In the genomic region with DNA sequence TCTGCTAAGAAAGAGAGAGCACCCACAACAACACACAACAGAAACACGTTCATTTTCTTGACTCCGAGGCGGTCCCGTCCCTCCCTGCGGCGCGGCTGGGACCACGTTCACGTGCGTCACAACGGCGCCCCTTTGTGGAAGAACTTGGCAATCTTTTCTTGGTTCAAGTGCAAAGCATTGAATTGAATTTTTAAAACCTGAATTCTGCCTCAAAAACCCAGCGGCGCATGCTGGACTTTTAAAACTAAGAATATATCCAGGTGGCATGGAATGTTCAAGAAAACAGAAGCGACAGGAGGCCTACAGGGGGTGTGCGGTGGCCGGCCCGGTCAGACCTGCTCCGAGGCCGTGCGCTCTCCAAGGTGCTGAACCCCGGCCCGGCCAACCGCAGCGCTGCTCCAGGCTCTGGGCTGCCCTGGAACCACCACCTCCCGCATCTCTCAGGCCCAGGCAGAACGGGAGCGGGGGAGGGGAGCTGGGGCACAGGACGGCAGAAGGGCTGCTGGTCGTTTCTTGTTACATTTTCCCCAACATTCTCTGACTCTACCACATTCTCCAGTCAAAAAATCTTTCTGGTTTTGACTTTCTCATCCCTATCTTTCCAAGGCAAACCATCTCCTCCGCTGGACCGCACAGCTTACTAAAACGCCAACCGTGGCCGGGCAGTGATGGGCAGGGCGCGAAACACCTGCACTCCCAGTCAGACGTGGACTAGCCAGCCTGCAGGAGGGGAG, we compare ENCODE assay signal across 1 cellular context.
TF ChIP-seq lines count a peak whose summit lies in the region.

No MANE protein-coding gene starts in this region.

TF ChIP-seq in HepG2, 621 proteins besides CTCF, POLR2A, EP300 and RAD21 (continued from another document and continues in another):
- TF ChIP-seq YEATS4 (CRISPR knock-in tag; IDR thresholded peaks at IDR 0.05; ENCODE audit: borderline replicate concordance) (peak; percentile 63; the same call in 1 of the 2 replicates), CREB1 (IDR thresholded peaks at IDR 0.05) (no peak), CREB1 (CRISPR knock-in tag; IDR thresholded peaks at IDR 0.05) (no peak), ZSCAN12 (CRISPR knock-in tag; IDR thresholded peaks at IDR 0.05) (peak; percentile 99), ATRX (CRISPR knock-in tag; IDR thresholded peaks at IDR 0.05; ENCODE audit: borderline replicate concordance) (no peak), ZNF550 (CRISPR knock-in tag; IDR thresholded peaks at IDR 0.05; ENCODE audit: borderline replicate concordance) (no peak), IRX3 (CRISPR knock-in tag; IDR thresholded peaks at IDR 0.05; ENCODE audit: borderline replicate concordance, low read depth) (peak; percentile 87; the same call in 1 of the 2 replicates), SPEN (CRISPR knock-in tag; IDR thresholded peaks at IDR 0.05; ENCODE audit: low read depth) (peak; percentile 27), PHF5A (CRISPR knock-in tag; IDR thresholded peaks at IDR 0.05; ENCODE audit: low read depth, unreplicated experiment) (no peak), POLR2G (IDR thresholded peaks at IDR 0.05; ENCODE audit: low read depth, low read length) (no peak), ZSCAN31 (CRISPR knock-in tag; IDR thresholded peaks at IDR 0.05; ENCODE audit: low read depth) (peak; percentile 85), ZNF430 (CRISPR knock-in tag; IDR thresholded peaks at IDR 0.05) (peak; percentile 97), SRSF1 (optimal IDR thresholded peaks at IDR 0.05; ENCODE audit: low read depth, low read length) (no peak), ZFY (CRISPR knock-in tag; IDR thresholded peaks at IDR 0.05) (peak; percentile 69), NCOA2 (CRISPR knock-in tag; IDR thresholded peaks at IDR 0.05) (peak; percentile 67), SMYD3 (CRISPR knock-in tag; IDR thresholded peaks at IDR 0.05) (peak; percentile 91), SMAD9 (CRISPR knock-in tag; IDR thresholded peaks at IDR 0.05) (peak; percentile 96), LCORL (IDR thresholded peaks at IDR 0.05) (no peak), LCORL (CRISPR knock-in tag; IDR thresholded peaks at IDR 0.05) (0 out of 2 replicates have a peak, but pooled peaks have one; percentile 49), ZNF563 (CRISPR knock-in tag; IDR thresholded peaks at IDR 0.05) (peak; percentile 96), ZNF3 (CRISPR knock-in tag; IDR thresholded peaks at IDR 0.05) (no peak), HMG20A (CRISPR knock-in tag; IDR thresholded peaks at IDR 0.05; ENCODE audit: borderline replicate concordance) (peak; percentile 51; the same call in 1 of the 2 replicates), FLYWCH1 (CRISPR knock-in tag; IDR thresholded peaks at IDR 0.05) (peak; percentile 97), NRL (CRISPR knock-in tag; IDR thresholded peaks at IDR 0.05; ENCODE audit: borderline replicate concordance) (peak; percentile 61), ZNF331 (CRISPR knock-in tag; IDR thresholded peaks at IDR 0.05) (peak; percentile 97), ZBTB20 (CRISPR knock-in tag; IDR thresholded peaks at IDR 0.05; ENCODE audit: borderline replicate concordance, low read depth) (peak; percentile 96; the same call in 1 of the 2 replicates), RBM22 (optimal IDR thresholded peaks at IDR 0.05; ENCODE audit: low read length) (no peak), U2AF1 (optimal IDR thresholded peaks at IDR 0.05; ENCODE audit: low read depth, low read length) (no peak), KDM1A (CRISPR knock-in tag; IDR thresholded peaks at IDR 0.05) (no peak), TOE1 (CRISPR knock-in tag; IDR thresholded peaks at IDR 0.05) (0 out of 2 replicates have a peak, but pooled peaks have one; percentile 44), CBX1 (IDR thresholded peaks at IDR 0.05; ENCODE audit: low read depth) (no peak), SP140L (CRISPR knock-in tag; IDR thresholded peaks at IDR 0.05; ENCODE audit: borderline replicate concordance) (peak; percentile 98; the same call in 1 of the 2 replicates), DPF2 (CRISPR knock-in tag; IDR thresholded peaks at IDR 0.05; ENCODE audit: borderline replicate concordance, low read depth) (no peak), ZNF678 (CRISPR knock-in tag; IDR thresholded peaks at IDR 0.05) (peak; percentile 55; the same call in 1 of the 2 replicates), ZNF850 (CRISPR knock-in tag; conservative IDR thresholded peaks at IDR 0.05) (no peak)
- TF ChIP-seq, protein P1, sequence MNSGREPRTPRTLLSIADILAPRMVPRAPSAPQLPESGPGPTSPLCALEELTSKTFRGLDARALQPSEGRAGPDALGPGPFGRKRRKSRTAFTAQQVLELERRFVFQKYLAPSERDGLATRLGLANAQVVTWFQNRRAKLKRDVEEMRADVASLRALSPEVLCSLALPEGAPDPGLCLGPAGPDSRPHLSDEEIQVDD (CRISPR knock-in tag; IDR thresholded peaks at IDR 0.05; ENCODE audit: borderline replicate concordance) = peak; percentile 46; the same call in 1 of the 2 replicates
- TF ChIP-seq, protein P2, sequence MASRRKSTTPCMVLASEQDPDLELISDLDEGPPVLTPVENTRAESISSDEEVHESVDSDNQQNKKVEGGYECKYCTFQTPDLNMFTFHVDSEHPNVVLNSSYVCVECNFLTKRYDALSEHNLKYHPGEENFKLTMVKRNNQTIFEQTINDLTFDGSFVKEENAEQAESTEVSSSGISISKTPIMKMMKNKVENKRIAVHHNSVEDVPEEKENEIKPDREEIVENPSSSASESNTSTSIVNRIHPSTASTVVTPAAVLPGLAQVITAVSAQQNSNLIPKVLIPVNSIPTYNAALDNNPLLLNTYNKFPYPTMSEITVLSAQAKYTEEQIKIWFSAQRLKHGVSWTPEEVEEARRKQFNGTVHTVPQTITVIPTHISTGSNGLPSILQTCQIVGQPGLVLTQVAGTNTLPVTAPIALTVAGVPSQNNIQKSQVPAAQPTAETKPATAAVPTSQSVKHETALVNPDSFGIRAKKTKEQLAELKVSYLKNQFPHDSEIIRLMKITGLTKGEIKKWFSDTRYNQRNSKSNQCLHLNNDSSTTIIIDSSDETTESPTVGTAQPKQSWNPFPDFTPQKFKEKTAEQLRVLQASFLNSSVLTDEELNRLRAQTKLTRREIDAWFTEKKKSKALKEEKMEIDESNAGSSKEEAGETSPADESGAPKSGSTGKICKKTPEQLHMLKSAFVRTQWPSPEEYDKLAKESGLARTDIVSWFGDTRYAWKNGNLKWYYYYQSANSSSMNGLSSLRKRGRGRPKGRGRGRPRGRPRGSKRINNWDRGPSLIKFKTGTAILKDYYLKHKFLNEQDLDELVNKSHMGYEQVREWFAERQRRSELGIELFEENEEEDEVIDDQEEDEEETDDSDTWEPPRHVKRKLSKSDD (CRISPR knock-in tag; IDR thresholded peaks at IDR 0.05; ENCODE audit: low read depth) = peak; percentile 72; the same call in 1 of the 2 replicates
- TF ChIP-seq, protein P3, sequence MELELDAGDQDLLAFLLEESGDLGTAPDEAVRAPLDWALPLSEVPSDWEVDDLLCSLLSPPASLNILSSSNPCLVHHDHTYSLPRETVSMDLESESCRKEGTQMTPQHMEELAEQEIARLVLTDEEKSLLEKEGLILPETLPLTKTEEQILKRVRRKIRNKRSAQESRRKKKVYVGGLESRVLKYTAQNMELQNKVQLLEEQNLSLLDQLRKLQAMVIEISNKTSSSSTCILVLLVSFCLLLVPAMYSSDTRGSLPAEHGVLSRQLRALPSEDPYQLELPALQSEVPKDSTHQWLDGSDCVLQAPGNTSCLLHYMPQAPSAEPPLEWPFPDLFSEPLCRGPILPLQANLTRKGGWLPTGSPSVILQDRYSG (CRISPR knock-in tag; IDR thresholded peaks at IDR 0.05) = peak; percentile 99
- TF ChIP-seq, protein P4, sequence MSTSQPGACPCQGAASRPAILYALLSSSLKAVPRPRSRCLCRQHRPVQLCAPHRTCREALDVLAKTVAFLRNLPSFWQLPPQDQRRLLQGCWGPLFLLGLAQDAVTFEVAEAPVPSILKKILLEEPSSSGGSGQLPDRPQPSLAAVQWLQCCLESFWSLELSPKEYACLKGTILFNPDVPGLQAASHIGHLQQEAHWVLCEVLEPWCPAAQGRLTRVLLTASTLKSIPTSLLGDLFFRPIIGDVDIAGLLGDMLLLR (CRISPR knock-in tag; IDR thresholded peaks at IDR 0.05) = peak; percentile 92
- TF ChIP-seq, protein P5, sequence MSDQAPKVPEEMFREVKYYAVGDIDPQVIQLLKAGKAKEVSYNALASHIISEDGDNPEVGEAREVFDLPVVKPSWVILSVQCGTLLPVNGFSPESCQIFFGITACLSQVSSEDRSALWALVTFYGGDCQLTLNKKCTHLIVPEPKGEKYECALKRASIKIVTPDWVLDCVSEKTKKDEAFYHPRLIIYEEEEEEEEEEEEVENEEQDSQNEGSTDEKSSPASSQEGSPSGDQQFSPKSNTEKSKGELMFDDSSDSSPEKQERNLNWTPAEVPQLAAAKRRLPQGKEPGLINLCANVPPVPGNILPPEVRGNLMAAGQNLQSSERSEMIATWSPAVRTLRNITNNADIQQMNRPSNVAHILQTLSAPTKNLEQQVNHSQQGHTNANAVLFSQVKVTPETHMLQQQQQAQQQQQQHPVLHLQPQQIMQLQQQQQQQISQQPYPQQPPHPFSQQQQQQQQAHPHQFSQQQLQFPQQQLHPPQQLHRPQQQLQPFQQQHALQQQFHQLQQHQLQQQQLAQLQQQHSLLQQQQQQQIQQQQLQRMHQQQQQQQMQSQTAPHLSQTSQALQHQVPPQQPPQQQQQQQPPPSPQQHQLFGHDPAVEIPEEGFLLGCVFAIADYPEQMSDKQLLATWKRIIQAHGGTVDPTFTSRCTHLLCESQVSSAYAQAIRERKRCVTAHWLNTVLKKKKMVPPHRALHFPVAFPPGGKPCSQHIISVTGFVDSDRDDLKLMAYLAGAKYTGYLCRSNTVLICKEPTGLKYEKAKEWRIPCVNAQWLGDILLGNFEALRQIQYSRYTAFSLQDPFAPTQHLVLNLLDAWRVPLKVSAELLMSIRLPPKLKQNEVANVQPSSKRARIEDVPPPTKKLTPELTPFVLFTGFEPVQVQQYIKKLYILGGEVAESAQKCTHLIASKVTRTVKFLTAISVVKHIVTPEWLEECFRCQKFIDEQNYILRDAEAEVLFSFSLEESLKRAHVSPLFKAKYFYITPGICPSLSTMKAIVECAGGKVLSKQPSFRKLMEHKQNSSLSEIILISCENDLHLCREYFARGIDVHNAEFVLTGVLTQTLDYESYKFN (CRISPR knock-in tag; conservative IDR thresholded peaks at IDR 0.05) = no peak
- TF ChIP-seq, protein P6, sequence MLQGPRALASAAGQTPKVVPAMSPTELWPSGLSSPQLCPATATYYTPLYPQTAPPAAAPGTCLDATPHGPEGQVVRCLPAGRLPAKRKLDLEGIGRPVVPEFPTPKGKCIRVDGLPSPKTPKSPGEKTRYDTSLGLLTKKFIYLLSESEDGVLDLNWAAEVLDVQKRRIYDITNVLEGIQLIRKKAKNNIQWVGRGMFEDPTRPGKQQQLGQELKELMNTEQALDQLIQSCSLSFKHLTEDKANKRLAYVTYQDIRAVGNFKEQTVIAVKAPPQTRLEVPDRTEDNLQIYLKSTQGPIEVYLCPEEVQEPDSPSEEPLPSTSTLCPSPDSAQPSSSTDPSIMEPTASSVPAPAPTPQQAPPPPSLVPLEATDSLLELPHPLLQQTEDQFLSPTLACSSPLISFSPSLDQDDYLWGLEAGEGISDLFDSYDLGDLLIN (CRISPR knock-in tag; IDR thresholded peaks at IDR 0.05; ENCODE audit: borderline replicate concordance) = peak; percentile 33; the same call in 1 of the 2 replicates
- TF ChIP-seq, protein P7, sequence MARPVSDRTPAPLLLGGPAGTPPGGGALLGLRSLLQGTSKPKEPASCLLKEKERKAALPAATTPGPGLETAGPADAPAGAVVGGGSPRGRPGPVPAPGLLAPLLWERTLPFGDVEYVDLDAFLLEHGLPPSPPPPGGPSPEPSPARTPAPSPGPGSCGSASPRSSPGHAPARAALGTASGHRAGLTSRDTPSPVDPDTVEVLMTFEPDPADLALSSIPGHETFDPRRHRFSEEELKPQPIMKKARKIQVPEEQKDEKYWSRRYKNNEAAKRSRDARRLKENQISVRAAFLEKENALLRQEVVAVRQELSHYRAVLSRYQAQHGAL (CRISPR knock-in tag; IDR thresholded peaks at IDR 0.05; ENCODE audit: not compliant biosample characterization) = peak; percentile 98
- TF ChIP-seq, protein P8, sequence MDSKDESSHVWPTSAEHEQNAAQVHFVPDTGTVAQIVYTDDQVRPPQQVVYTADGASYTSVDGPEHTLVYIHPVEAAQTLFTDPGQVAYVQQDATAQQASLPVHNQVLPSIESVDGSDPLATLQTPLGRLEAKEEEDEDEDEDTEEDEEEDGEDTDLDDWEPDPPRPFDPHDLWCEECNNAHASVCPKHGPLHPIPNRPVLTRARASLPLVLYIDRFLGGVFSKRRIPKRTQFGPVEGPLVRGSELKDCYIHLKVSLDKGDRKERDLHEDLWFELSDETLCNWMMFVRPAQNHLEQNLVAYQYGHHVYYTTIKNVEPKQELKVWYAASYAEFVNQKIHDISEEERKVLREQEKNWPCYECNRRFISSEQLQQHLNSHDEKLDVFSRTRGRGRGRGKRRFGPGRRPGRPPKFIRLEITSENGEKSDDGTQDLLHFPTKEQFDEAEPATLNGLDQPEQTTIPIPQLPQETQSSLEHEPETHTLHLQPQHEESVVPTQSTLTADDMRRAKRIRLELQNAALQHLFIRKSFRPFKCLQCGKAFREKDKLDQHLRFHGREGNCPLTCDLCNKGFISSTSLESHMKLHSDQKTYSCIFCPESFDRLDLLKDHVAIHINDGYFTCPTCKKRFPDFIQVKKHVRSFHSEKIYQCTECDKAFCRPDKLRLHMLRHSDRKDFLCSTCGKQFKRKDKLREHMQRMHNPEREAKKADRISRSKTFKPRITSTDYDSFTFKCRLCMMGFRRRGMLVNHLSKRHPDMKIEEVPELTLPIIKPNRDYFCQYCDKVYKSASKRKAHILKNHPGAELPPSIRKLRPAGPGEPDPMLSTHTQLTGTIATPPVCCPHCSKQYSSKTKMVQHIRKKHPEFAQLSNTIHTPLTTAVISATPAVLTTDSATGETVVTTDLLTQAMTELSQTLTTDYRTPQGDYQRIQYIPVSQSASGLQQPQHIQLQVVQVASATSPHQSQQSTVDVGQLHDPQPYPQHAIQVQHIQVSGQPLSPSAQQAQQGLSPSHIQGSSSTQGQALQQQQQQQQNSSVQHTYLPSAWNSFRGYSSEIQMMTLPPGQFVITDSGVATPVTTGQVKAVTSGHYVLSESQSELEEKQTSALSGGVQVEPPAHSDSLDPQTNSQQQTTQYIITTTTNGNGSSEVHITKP (CRISPR knock-in tag; IDR thresholded peaks at IDR 0.05; ENCODE audit: low read depth) = peak; percentile 70; the same call in 1 of the 2 replicates
- TF ChIP-seq, protein P9, sequence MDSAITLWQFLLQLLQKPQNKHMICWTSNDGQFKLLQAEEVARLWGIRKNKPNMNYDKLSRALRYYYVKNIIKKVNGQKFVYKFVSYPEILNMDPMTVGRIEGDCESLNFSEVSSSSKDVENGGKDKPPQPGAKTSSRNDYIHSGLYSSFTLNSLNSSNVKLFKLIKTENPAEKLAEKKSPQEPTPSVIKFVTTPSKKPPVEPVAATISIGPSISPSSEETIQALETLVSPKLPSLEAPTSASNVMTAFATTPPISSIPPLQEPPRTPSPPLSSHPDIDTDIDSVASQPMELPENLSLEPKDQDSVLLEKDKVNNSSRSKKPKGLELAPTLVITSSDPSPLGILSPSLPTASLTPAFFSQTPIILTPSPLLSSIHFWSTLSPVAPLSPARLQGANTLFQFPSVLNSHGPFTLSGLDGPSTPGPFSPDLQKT (CRISPR knock-in tag; IDR thresholded peaks at IDR 0.05; ENCODE audit: borderline replicate concordance) = peak; percentile 77; the same call in 1 of the 2 replicates
